In the genomic region with DNA sequence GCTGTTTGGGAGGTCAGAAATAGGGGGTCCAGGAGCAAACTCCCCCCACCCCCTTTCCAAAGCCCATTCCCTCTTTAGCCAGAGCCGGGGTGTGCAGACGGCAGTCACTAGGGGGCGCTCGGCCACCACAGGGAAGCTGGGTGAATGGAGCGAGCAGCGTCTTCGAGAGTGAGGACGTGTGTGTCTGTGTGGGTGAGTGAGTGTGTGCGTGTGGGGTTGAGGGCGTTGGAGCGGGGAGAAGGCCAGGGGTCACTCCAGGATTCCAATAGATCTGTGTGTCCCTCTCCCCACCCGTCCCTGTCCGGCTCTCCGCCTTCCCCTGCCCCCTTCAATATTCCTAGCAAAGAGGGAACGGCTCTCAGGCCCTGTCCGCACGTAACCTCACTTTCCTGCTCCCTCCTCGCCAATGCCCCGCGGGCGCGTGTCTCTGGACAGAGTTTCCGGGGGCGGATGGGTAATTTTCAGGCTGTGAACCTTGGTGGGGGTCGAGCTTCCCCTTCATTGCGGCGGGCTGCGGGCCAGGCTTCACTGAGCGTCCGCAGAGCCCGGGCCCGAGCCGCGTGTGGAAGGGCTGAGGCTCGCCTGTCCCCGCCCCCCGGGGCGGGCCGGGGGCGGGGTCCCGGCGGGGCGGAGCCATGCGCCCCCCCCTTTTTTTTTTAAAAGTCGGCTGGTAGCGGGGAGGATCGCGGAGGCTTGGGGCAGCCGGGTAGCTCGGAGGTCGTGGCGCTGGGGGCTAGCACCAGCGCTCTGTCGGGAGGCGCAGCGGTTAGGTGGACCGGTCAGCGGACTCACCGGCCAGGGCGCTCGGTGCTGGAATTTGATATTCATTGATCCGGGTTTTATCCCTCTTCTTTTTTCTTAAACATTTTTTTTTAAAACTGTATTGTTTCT, we compare ENCODE assay signal across 8 cellular contexts. TPM values are rescaled to one million over a fixed set of nuclear protein-coding genes. Genes with fewer than 3 reads are reported as not detected.
DNase-seq lines count a peak whose midpoint lies in the region; ATAC-seq and TF ChIP-seq lines count a peak whose summit lies in the region.

A gene (plus strand): TSS at position 686 of the 891 bp plus-strand sequence.

- H3K14ac ChIP-seq in trophoblast cell (ENCODE audit: low read length): peak within 1 kb of the TSS; percentile 89

- H2BK5ac ChIP-seq in trophoblast cell (ENCODE audit: low read depth, low read length, poor library complexity): peak within 1 kb of the TSS; percentile 18

- peak within 1 kb of the TSS; percentile 65 for H2BK120ac ChIP-seq in trophoblast cell (ENCODE audit: insufficient read depth, low read length, poor library complexity)

- no peaks in the 10 kb centered on the region for H3K36me3 ChIP-seq in SU-DHL-6 (ENCODE audit: low read length)
- no peaks in the 10 kb centered on the region for H3K36me3 ChIP-seq in trophoblast cell (ENCODE audit: control insufficient read depth in 1 of 2, insufficient read depth in 2 of 2, low read length in 2 of 2)
- no peaks in the 10 kb centered on the region for H3K36me3 ChIP-seq in transverse colon

- H4K20me1 ChIP-seq in SU-DHL-6 (ENCODE audit: low read depth, low read length): no peaks in the 10 kb centered on the region

- peak within 1 kb of the TSS; percentile 51 for H4K12ac ChIP-seq in trophoblast cell (ENCODE audit: low read depth, low read length)

- peak within 1 kb of the TSS; percentile 41 for H2BK12ac ChIP-seq in trophoblast cell (ENCODE audit: low read length)

- peak within 1 kb of the TSS; percentile 58 for H2AFZ ChIP-seq in SU-DHL-6 (ENCODE audit: low read depth, low read length, severe bottlenecking)
- peak within 1 kb of the TSS; percentile 72 for H2AFZ ChIP-seq in trophoblast cell (ENCODE audit: insufficient read depth, low read length, poor library complexity)

- H3K9ac ChIP-seq in SU-DHL-6 (ENCODE audit: low read length) (peak within 1 kb of the TSS; percentile 90), trophoblast cell (ENCODE audit: low read length) (peak within 1 kb of the TSS; percentile 79)

- in situ Hi-C loops in transverse colon (cut with MboI; ENCODE audit: low pct_ligation_motif_present in 1 of 4, low pct_unique_long_range_greater_than_20kb in 1 of 4, low sequenced_read_pairs in 3 of 4): loop anchor here (5.0 to 25.0 kb wide), 6 partner anchors 105 to 315 kb away; no protein-coding TSS in a partner anchor

- H3K4ac ChIP-seq in trophoblast cell (ENCODE audit: low read depth, low read length): peak within 1 kb of the TSS; percentile 53

- TF ChIP-seq POLR2A in GM10847 (IDR thresholded peaks at IDR 0.05; ENCODE audit: extremely low read depth, insufficient read length) (peak; percentile 81), transverse colon (IDR thresholded peaks at IDR 0.05) (peak; percentile 94)

- peaks cover 7% of the 10 kb centered on the region; the same call in 1 of the 2 replicates for H3F3A ChIP-seq in SU-DHL-6 (ENCODE audit: insufficient read depth)

- ATAC-seq in HG02588 (IDR thresholded peaks at IDR 0.05; ENCODE audit: unreplicated experiment): peak; percentile 47
- ATAC-seq in activated naive CD8-positive, alpha-beta T cell treated with anti-CD3 and anti-CD28 coated beads, Interleukin-2, amount 10 ng/mL, durations not matched to agents 7 days and 5 days (ENCODE audit: low read depth): peak; percentile 67
- ATAC-seq in Right ventricle myocardium inferior: peak; percentile 79

- DNase-seq in NCI-H1092 treated with DMSO at 0.1 percent for 48 hours (lab: John Stamatoyannopoulos, UW) (peak; percentile 92), Right ventricle myocardium inferior (ENCODE audit: missing footprints) (peak; percentile 95), trophoblast cell (peak; percentile 76 to 86), transverse colon (peak; percentile 92)
- DNase-seq in activated naive CD8-positive, alpha-beta T cell treated with anti-CD3 and anti-CD28 coated beads, Interleukin-2, amount 10 ng/mL, durations not matched to agents 7 days and 5 days: peak; percentile 92

- WGBS in trophoblast cell (ENCODE audit: extremely low coverage, insufficient coverage, insufficient read length): no CpG with 5 or more reads among the region's 62 CpGs
- WGBS in transverse colon (ENCODE audit: low coverage in 1 of 2), 2 donors: 0 to 1% methylated on average over 9 to 45 of the region's 62 CpGs

- peak within 1 kb of the TSS; percentile 71 for H4K91ac ChIP-seq in trophoblast cell (ENCODE audit: low read depth, low read length)

- H3K4me3 ChIP-seq in SU-DHL-6 (ENCODE audit: insufficient read depth, low read length, poor library complexity, severe bottlenecking) (peak within 1 kb of the TSS; percentile 79), trophoblast cell (ENCODE audit: low read depth, low read length) (peak within 1 kb of the TSS; percentile 82), transverse colon (peak within 1 kb of the TSS; percentile 68 to 88 (median 83))

- H3K23ac ChIP-seq in trophoblast cell (ENCODE audit: low read length): no peak within 1 kb of the TSS

- TF ChIP-seq CTCF in SU-DHL-6 (IDR thresholded peaks at IDR 0.05; ENCODE audit: insufficient read depth, low read length, poor library complexity, severe bottlenecking): peak; percentile 100
- TF ChIP-seq CTCF in transverse colon (IDR thresholded peaks at IDR 0.05): peak; percentile 97 to 99 (median 99)

- H3K4me3 Mint-ChIP-seq in activated naive CD8-positive, alpha-beta T cell treated with anti-CD3 and anti-CD28 coated beads, Interleukin-2, amount 10 ng/mL, durations not matched to agents 7 days and 5 days: peak within 1 kb of the TSS; percentile 98

- peak within 1 kb of the TSS; percentile 93 for H3K18ac ChIP-seq in trophoblast cell (ENCODE audit: low read length)

- intact Hi-C loops in Right ventricle myocardium inferior (cut with DNase I): loop anchor here (1.0 to 10.0 kb wide), 7 partner anchors 47 to 455 kb away; a partner anchor contains a TSS
- intact Hi-C loops in transverse colon (cut with DNase I; ENCODE audit: low total_unique reads): loop anchor here (1.0 to 5.0 kb wide), 2 partner anchors 309 to 383 kb away; no protein-coding TSS in a partner anchor

- H3K36me3 Mint-ChIP-seq in activated naive CD8-positive, alpha-beta T cell treated with anti-CD3 and anti-CD28 coated beads, Interleukin-2, amount 10 ng/mL, durations not matched to agents 7 days and 5 days: peaks cover 6% of the 10 kb centered on the region

- H3K27me3 Mint-ChIP-seq in activated naive CD8-positive, alpha-beta T cell treated with anti-CD3 and anti-CD28 coated beads, Interleukin-2, amount 10 ng/mL, durations not matched to agents 7 days and 5 days: peaks cover 8% of the 10 kb centered on the region

- H4K8ac ChIP-seq in trophoblast cell (ENCODE audit: low read depth, low read length): peak within 1 kb of the TSS; percentile 27

- H3K4me2 ChIP-seq in SU-DHL-6 (ENCODE audit: low read depth, low read length, poor library complexity, severe bottlenecking) (peak within 1 kb of the TSS; percentile 77), trophoblast cell (ENCODE audit: low read length) (peak within 1 kb of the TSS; percentile 98)

- H3K9me2 ChIP-seq in SU-DHL-6 (replicated peaks; ENCODE audit: insufficient read depth, low read length): no peaks in the 10 kb centered on the region

- peaks cover 14% of the 10 kb centered on the region for H3K79me1 ChIP-seq in trophoblast cell (ENCODE audit: low read length)

- TF ChIP-seq EP300 in transverse colon (IDR thresholded peaks at IDR 0.05; ENCODE audit: low read depth): no peak

- POLR2A ChIA-PET in activated naive CD8-positive, alpha-beta T cell treated with anti-CD3 and anti-CD28 coated beads, Interleukin-2, amount 10 ng/mL, durations not matched to agents 7 days and 5 days (lab: Charles Lee): interaction anchor here (0.6 to 4.2 kb wide), 12 partner anchors 13 to 477 kb away, joined by 3 to 34 read pairs (median 6); a partner anchor contains a TSS

- H3K9me3 ChIP-seq in SU-DHL-6 (ENCODE audit: insufficient read depth, low read length) (no peaks in the 10 kb centered on the region), trophoblast cell (ENCODE audit: insufficient read depth, low read depth, low read length) (no peaks in the 10 kb centered on the region), transverse colon (no peaks in the 10 kb centered on the region)

- H3K79me2 ChIP-seq in SU-DHL-6 (ENCODE audit: insufficient read depth, low read length): peaks cover 43% of the 10 kb centered on the region
- peaks cover 9% of the 10 kb centered on the region for H3K79me2 ChIP-seq in trophoblast cell (ENCODE audit: control insufficient read depth, insufficient read depth, low read length, poor library complexity)

- H3K27ac Mint-ChIP-seq in activated naive CD8-positive, alpha-beta T cell treated with anti-CD3 and anti-CD28 coated beads, Interleukin-2, amount 10 ng/mL, durations not matched to agents 7 days and 5 days: peak within 1 kb of the TSS; percentile 90

- H3K27me3 ChIP-seq in SU-DHL-6 (ENCODE audit: low read length): no peaks in the 10 kb centered on the region
- H3K27me3 ChIP-seq in trophoblast cell (ENCODE audit: insufficient read depth, low read length): no peaks in the 10 kb centered on the region
- no peaks in the 10 kb centered on the region for H3K27me3 ChIP-seq in transverse colon

- peaks cover 21% of the 10 kb centered on the region for H3K4me1 Mint-ChIP-seq in activated naive CD8-positive, alpha-beta T cell treated with anti-CD3 and anti-CD28 coated beads, Interleukin-2, amount 10 ng/mL, durations not matched to agents 7 days and 5 days

- H3K4me1 ChIP-seq in trophoblast cell (ENCODE audit: control insufficient read depth in 1 of 2, insufficient read depth in 2 of 2, low read length in 2 of 2) (peaks cover 4 to 13% of the 10 kb centered on the region in 2 experiments), transverse colon (peaks cover 7 to 67% (median 51%) of the 10 kb centered on the region in 4 donors)

- H3K27ac ChIP-seq in SU-DHL-6 (ENCODE audit: low read depth, low read length): peak within 1 kb of the TSS; percentile 85
- H3K27ac ChIP-seq in trophoblast cell (ENCODE audit: low read depth, low read length): peak within 1 kb of the TSS; percentile 38
- peak within 1 kb of the TSS; percentile 96 to 99 (median 96) for H3K27ac ChIP-seq in transverse colon

- no peak within 1 kb of the TSS for H2AK5ac ChIP-seq in trophoblast cell (ENCODE audit: low read length)

- H3K9me3 Mint-ChIP-seq in activated naive CD8-positive, alpha-beta T cell treated with anti-CD3 and anti-CD28 coated beads, Interleukin-2, amount 10 ng/mL, durations not matched to agents 7 days and 5 days: no peaks in the 10 kb centered on the region

RNA-seq across cellular contexts. Expression of the gene that starts here (rescaled TPM):
- 10 to 100 TPM; 33.6 to 39.5 TPM for total RNA-seq in activated naive CD8-positive, alpha-beta T cell treated with anti-CD3 and anti-CD28 coated beads, Interleukin-2, amount 10 ng/mL, durations not matched to agents 7 days and 5 days
- total RNA-seq in Right ventricle myocardium inferior (242 TPM), transverse colon (100 to 1,000 TPM; 131 to 608 (median 203) TPM)
- 111 and 117 TPM in 2 replicates for polyA plus RNA-seq in trophoblast cell (2013)

Comparison
In these comparisons a context has a peak if more than half of its experiments do, and no peak if none do; other contexts are left out.
1. Peak in every context shown above with its lines: DNase-seq, ATAC-seq, H3K4me3 ChIP-seq and H3K27ac ChIP-seq.
2. H3K27ac ChIP-seq: peak in every context shown above with its lines; median percentile 96 in transverse colon; 85 in SU-DHL-6; 38 in trophoblast cell.